In genomic region chr12:90802727-90803126, GRCh38 we compare ENCODE assay signal across 23 cellular contexts.
A peak's percentile ranks its signal among the peaks of the same experiment; 100 is the strongest.
DNase-seq lines count a peak whose midpoint lies in the region; ATAC-seq and TF ChIP-seq lines count a peak whose summit lies in the region.
"Had no signal": no experiment of that assay in that cellular context is flagged by ENCODE, and none has a peak within 500 bp of the region (broad histone marks: within the 10 kb centered on the region; RNA-seq: fewer than 3 reads in every experiment).

No MANE protein-coding gene starts in this region.

- DNase-seq in HFFc6 (no peak), M059J (ENCODE audit: low read depth) (peak; percentile 13), left lobe of liver (ENCODE audit: low spot score) (no peak), posterior vena cava (ENCODE audit: low spot score) (no peak), mucosa of gallbladder (ENCODE audit: low spot score) (no peak), NCI-H345 (lab: John Stamatoyannopoulos, UW) (no peak)
- DNase-seq: 8988T; ACHN; BE2C; C1 segment of cervical spinal cord; CD4-positive, alpha-beta memory T cell; CD4-positive, CD25-positive, alpha-beta regulatory T cell; CD8-positive, alpha-beta memory T cell; COR-L47; DMS 273 treated with DMSO at 0.1 percent for 48 hours; DMS153; DMS53; DMS79; DND-41; EL; GDM1 had no signal

- H3K4me3 Mint-ChIP-seq in HFFc6, result peak overlapping the region; percentile 39; the same call in 1 of the 2 replicates
- H3K4me3 Mint-ChIP-seq: CD14-positive monocyte; CD4-positive, alpha-beta memory T cell; CD4-positive, CD25-positive, alpha-beta regulatory T cell; CD8-positive, alpha-beta memory T cell had no signal

- H3K4me1 Mint-ChIP-seq in HFFc6 (ENCODE audit: low read depth), result no peaks in the 10 kb centered on the region
- H3K4me1 Mint-ChIP-seq: CD14-positive monocyte; CD4-positive, alpha-beta memory T cell; CD4-positive, CD25-positive, alpha-beta regulatory T cell; CD8-positive, alpha-beta memory T cell had no signal

- intact Hi-C loops in posterior vena cava (cut with DNase I), result no loop called here

- H3K27me3 Mint-ChIP-seq in HFFc6 (ENCODE audit: insufficient read depth), result peaks cover under 1% of the 10 kb centered on the region; the same call in 1 of the 2 replicates
- H3K27me3 Mint-ChIP-seq: CD4-positive, alpha-beta memory T cell; CD4-positive, CD25-positive, alpha-beta regulatory T cell; CD8-positive, alpha-beta memory T cell had no signal

- TF ChIP-seq CTCF in HFFc6 (IDR thresholded peaks at IDR 0.05), result no peak

- H3K36me3 Mint-ChIP-seq in HFFc6 (ENCODE audit: low read depth), result no peaks in the 10 kb centered on the region
- H3K36me3 Mint-ChIP-seq: CD14-positive monocyte; CD4-positive, alpha-beta memory T cell; CD4-positive, CD25-positive, alpha-beta regulatory T cell had no signal

- no peaks in the 10 kb centered on the region; the same call in none of the 2 replicates for H3K9me3 Mint-ChIP-seq in HFFc6
- H3K9me3 Mint-ChIP-seq: CD8-positive, alpha-beta memory T cell had no signal

- peak; percentile 66 for ATAC-seq in left lobe of liver
- ATAC-seq: GM12878 had no signal

- H3K27ac Mint-ChIP-seq in HFFc6, result no peak overlapping the region
- H3K27ac Mint-ChIP-seq: CD14-positive monocyte; CD4-positive, alpha-beta memory T cell; CD4-positive, CD25-positive, alpha-beta regulatory T cell; CD8-positive, alpha-beta memory T cell had no signal
